ENCODE assay signal across 2 cellular contexts in the genomic region with DNA sequence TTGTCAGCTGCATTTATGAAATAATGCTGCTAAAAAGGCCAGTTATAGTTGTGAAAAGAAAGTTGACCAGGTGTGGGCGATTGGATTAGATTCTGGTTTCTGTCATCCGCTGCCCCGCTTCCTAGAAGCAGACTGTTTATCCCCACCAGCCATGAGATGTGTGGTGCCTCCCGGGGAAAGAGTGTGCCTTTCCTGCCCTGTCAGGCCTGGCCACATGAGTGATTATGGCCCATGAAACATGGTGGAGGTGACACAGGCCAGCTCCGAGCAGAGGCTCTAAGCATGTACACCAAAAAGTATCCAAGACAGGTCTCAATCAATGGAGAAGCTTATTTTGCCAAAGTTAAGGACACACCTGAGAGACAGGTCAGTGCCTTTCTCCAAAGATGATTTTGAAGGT.
TF ChIP-seq lines count a peak whose summit lies in the region.

No MANE protein-coding gene starts in this region.

TF ChIP-seq in SK-N-SH, 30 proteins besides CTCF, POLR2A, EP300 and RAD21:
- TF ChIP-seq, protein P1, sequence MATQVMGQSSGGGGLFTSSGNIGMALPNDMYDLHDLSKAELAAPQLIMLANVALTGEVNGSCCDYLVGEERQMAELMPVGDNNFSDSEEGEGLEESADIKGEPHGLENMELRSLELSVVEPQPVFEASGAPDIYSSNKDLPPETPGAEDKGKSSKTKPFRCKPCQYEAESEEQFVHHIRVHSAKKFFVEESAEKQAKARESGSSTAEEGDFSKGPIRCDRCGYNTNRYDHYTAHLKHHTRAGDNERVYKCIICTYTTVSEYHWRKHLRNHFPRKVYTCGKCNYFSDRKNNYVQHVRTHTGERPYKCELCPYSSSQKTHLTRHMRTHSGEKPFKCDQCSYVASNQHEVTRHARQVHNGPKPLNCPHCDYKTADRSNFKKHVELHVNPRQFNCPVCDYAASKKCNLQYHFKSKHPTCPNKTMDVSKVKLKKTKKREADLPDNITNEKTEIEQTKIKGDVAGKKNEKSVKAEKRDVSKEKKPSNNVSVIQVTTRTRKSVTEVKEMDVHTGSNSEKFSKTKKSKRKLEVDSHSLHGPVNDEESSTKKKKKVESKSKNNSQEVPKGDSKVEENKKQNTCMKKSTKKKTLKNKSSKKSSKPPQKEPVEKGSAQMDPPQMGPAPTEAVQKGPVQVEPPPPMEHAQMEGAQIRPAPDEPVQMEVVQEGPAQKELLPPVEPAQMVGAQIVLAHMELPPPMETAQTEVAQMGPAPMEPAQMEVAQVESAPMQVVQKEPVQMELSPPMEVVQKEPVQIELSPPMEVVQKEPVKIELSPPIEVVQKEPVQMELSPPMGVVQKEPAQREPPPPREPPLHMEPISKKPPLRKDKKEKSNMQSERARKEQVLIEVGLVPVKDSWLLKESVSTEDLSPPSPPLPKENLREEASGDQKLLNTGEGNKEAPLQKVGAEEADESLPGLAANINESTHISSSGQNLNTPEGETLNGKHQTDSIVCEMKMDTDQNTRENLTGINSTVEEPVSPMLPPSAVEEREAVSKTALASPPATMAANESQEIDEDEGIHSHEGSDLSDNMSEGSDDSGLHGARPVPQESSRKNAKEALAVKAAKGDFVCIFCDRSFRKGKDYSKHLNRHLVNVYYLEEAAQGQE (IDR thresholded peaks at IDR 0.05; ENCODE audit: low read depth, low read length): no peak
- TF ChIP-seq TEAD4 (IDR thresholded peaks at IDR 0.05; ENCODE audit: borderline replicate concordance, insufficient read depth) (no peak), SMC3 (IDR thresholded peaks at IDR 0.05; ENCODE audit: low read depth, low read length) (no peak)

TF ChIP-seq in SK-N-SH treated with all-trans-retinoic acid at 6 μM for 48 hours, 23 proteins besides CTCF, POLR2A, EP300 and RAD21 (continued from another document):
- TF ChIP-seq, protein P2, sequence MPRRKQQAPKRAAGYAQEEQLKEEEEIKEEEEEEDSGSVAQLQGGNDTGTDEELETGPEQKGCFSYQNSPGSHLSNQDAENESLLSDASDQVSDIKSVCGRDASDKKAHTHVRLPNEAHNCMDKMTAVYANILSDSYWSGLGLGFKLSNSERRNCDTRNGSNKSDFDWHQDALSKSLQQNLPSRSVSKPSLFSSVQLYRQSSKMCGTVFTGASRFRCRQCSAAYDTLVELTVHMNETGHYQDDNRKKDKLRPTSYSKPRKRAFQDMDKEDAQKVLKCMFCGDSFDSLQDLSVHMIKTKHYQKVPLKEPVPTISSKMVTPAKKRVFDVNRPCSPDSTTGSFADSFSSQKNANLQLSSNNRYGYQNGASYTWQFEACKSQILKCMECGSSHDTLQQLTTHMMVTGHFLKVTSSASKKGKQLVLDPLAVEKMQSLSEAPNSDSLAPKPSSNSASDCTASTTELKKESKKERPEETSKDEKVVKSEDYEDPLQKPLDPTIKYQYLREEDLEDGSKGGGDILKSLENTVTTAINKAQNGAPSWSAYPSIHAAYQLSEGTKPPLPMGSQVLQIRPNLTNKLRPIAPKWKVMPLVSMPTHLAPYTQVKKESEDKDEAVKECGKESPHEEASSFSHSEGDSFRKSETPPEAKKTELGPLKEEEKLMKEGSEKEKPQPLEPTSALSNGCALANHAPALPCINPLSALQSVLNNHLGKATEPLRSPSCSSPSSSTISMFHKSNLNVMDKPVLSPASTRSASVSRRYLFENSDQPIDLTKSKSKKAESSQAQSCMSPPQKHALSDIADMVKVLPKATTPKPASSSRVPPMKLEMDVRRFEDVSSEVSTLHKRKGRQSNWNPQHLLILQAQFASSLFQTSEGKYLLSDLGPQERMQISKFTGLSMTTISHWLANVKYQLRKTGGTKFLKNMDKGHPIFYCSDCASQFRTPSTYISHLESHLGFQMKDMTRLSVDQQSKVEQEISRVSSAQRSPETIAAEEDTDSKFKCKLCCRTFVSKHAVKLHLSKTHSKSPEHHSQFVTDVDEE (CRISPR knock-in tag; IDR thresholded peaks at IDR 0.05): no peak
- TF ChIP-seq CSDC2 (CRISPR knock-in tag; IDR thresholded peaks at IDR 0.05) (no peak), ZFP3 (CRISPR knock-in tag; IDR thresholded peaks at IDR 0.05) (no peak), ZNF8 (CRISPR knock-in tag; IDR thresholded peaks at IDR 0.05) (no peak), ESRRG (CRISPR knock-in tag; IDR thresholded peaks at IDR 0.05) (no peak), ZNF565 (CRISPR knock-in tag; conservative IDR thresholded peaks at IDR 0.05; ENCODE audit: low read depth) (no peak), ZFP30 (CRISPR knock-in tag; IDR thresholded peaks at IDR 0.05) (no peak)
- TF ChIP-seq, protein P3, sequence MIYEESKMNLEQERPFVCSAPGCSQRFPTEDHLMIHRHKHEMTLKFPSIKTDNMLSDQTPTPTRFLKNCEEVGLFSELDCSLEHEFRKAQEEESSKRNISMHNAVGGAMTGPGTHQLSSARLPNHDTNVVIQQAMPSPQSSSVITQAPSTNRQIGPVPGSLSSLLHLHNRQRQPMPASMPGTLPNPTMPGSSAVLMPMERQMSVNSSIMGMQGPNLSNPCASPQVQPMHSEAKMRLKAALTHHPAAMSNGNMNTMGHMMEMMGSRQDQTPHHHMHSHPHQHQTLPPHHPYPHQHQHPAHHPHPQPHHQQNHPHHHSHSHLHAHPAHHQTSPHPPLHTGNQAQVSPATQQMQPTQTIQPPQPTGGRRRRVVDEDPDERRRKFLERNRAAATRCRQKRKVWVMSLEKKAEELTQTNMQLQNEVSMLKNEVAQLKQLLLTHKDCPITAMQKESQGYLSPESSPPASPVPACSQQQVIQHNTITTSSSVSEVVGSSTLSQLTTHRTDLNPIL (CRISPR knock-in tag; IDR thresholded peaks at IDR 0.05; ENCODE audit: low read depth): no peak
- TF ChIP-seq, protein P4, sequence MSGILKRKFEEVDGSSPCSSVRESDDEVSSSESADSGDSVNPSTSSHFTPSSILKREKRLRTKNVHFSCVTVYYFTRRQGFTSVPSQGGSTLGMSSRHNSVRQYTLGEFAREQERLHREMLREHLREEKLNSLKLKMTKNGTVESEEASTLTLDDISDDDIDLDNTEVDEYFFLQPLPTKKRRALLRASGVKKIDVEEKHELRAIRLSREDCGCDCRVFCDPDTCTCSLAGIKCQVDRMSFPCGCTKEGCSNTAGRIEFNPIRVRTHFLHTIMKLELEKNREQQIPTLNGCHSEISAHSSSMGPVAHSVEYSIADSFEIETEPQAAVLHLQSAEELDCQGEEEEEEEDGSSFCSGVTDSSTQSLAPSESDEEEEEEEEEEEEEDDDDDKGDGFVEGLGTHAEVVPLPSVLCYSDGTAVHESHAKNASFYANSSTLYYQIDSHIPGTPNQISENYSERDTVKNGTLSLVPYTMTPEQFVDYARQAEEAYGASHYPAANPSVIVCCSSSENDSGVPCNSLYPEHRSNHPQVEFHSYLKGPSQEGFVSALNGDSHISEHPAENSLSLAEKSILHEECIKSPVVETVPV (CRISPR knock-in tag; IDR thresholded peaks at IDR 0.05): no peak
